Comparison of ENCODE assay signal across 25 cellular contexts in the genomic region with DNA sequence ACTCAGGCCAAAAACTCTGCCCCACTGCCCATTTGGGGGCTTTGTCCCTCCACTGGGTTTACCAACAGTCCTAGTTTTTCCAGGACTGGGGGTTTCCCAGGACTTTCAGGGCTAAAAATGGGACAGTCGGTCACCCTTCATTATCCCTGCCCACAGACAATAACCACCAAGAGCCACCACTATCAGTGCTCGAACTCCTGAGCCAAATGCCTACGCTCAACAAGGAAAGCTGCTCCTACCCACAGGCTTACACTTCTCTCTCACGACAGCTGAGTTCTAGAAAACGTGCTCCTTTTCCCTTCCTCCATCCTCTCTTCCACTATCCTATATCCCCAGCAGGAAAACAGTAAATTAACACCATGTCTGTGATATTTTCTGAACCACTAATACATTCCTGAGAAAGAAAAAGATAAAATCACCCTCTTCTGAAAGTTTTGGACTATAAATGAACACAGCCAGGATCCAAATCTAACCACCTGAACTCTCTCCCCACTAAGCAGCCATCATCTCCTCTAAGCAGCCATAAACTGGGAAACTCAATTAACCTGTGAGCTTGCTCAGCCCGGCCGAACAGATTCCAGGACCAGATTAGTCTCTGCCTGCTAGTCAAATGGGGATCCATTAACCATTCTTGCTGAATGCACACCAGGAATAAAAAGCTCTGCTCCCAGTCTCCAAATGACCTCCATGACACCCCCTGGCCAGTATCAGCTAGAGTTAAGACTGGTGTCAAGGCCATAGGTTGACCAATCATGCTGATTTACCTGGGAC. TPM values are rescaled to one million over a fixed set of nuclear protein-coding genes. Genes with fewer than 3 reads are reported as not detected.
DNase-seq lines count a peak whose midpoint lies in the region; ATAC-seq and TF ChIP-seq lines count a peak whose summit lies in the region.
"Had no signal": no experiment of that assay in that cellular context is flagged by ENCODE, and none has a peak within 500 bp of the region (broad histone marks: within the 10 kb centered on the region; RNA-seq: fewer than 3 reads in every experiment).

No MANE protein-coding gene starts in this region.

- H3K9me3 ChIP-seq in T-helper 17 cell (ENCODE audit: control insufficient read depth, low read length, poor library complexity, severe bottlenecking), result no peaks in the 10 kb centered on the region
- H3K9me3 ChIP-seq: ascending aorta, esophagus squamous epithelium, ovary, transverse colon had no signal

- no peak for DNase-seq in activated naive CD8-positive, alpha-beta T cell treated with anti-CD3 and anti-CD28 coated beads, Interleukin-2, amount 10 ng/mL, durations not matched to agents 7 days and 5 days
- DNase-seq in activated naive CD8-positive, alpha-beta T cell treated with anti-CD3 and anti-CD28 coated beads for 36 hours, result no peak
- DNase-seq in T-helper 17 cell, result no peak
- peak; percentile 73 for DNase-seq in myocyte (ENCODE audit: low read depth)
- no peak for DNase-seq in AG08395 (ENCODE audit: low spot score)
- no peak for DNase-seq in foreskin fibroblast
- DNase-seq: activated gamma-delta T cell; activated T-cell treated with anti-CD3 and anti-CD28 coated beads for 4 hours; esophagus squamous epithelium; GM23248; HFFc6; naive B cell; NCI-H1417; NCI-H2029 treated with DMSO at 0.1 percent for 48 hours; NCI-H526 treated with DMSO at 0.1 percent for 48 hours; ovary; SIG-M5; stimulated activated CD4-positive, alpha-beta T cell treated with anti-CD3 and anti-CD28 coated beads, Interleukin-1b, Interleukin-23, amount 100 ng/mL, for 48 hours; stimulated activated CD8-positive, alpha-beta memory T cell treated with anti-CD3 and anti-CD28 coated beads, Interleukin-4, amount 100 ng/mL, for 48 hours; transverse colon had no signal

- no peak overlapping the region for H3K4me3 ChIP-seq in foreskin fibroblast (ENCODE audit: low read depth in 1 of 2, low read length in 2 of 2)
- H3K4me3 ChIP-seq: ascending aorta, esophagus squamous epithelium, GM12878, GM23248, ovary, transverse colon had no signal

- POLR2A ChIA-PET in activated naive CD8-positive, alpha-beta T cell treated with anti-CD3 and anti-CD28 coated beads, Interleukin-2, amount 10 ng/mL, durations not matched to agents 7 days and 5 days (lab: Charles Lee), result interaction anchor here (1.4 to 2.6 kb wide), 3 partner anchors 28 to 61 kb away, joined by 3 to 20 read pairs (median 4); a partner anchor contains a TSS

- peak overlapping the region; percentile 2 for H3K27ac Mint-ChIP-seq in activated naive CD8-positive, alpha-beta T cell treated with anti-CD3 and anti-CD28 coated beads, Interleukin-2, amount 10 ng/mL, durations not matched to agents 7 days and 5 days
- no peak overlapping the region for H3K27ac Mint-ChIP-seq in activated naive CD8-positive, alpha-beta T cell treated with anti-CD3 and anti-CD28 coated beads for 36 hours
- peak overlapping the region; percentile 0 for H3K27ac Mint-ChIP-seq in T-helper 17 cell
- H3K27ac Mint-ChIP-seq: HFFc6 had no signal

- peaks cover 40% of the 10 kb centered on the region for H3K36me3 Mint-ChIP-seq in activated naive CD8-positive, alpha-beta T cell treated with anti-CD3 and anti-CD28 coated beads, Interleukin-2, amount 10 ng/mL, durations not matched to agents 7 days and 5 days
- peaks cover 36% of the 10 kb centered on the region for H3K36me3 Mint-ChIP-seq in activated naive CD8-positive, alpha-beta T cell treated with anti-CD3 and anti-CD28 coated beads for 36 hours
- peaks cover 27% of the 10 kb centered on the region for H3K36me3 Mint-ChIP-seq in T-helper 17 cell (ENCODE audit: low read depth)

- TF ChIP-seq CTCF in foreskin fibroblast (IDR thresholded peaks at IDR 0.05; ENCODE audit: low read depth, low read length), result no peak

- no peak overlapping the region for H3K4me3 Mint-ChIP-seq in activated naive CD8-positive, alpha-beta T cell treated with anti-CD3 and anti-CD28 coated beads, Interleukin-2, amount 10 ng/mL, durations not matched to agents 7 days and 5 days
- no peak overlapping the region for H3K4me3 Mint-ChIP-seq in activated naive CD8-positive, alpha-beta T cell treated with anti-CD3 and anti-CD28 coated beads for 36 hours
- no peak overlapping the region for H3K4me3 Mint-ChIP-seq in T-helper 17 cell
- H3K4me3 Mint-ChIP-seq: HFFc6 had no signal

- no peaks in the 10 kb centered on the region for H3K9me3 Mint-ChIP-seq in activated naive CD8-positive, alpha-beta T cell treated with anti-CD3 and anti-CD28 coated beads, Interleukin-2, amount 10 ng/mL, durations not matched to agents 7 days and 5 days
- peaks cover 3% of the 10 kb centered on the region for H3K9me3 Mint-ChIP-seq in activated naive CD8-positive, alpha-beta T cell treated with anti-CD3 and anti-CD28 coated beads for 36 hours
- H3K9me3 Mint-ChIP-seq: HFFc6 had no signal

- H3K27me3 Mint-ChIP-seq in activated naive CD8-positive, alpha-beta T cell treated with anti-CD3 and anti-CD28 coated beads, Interleukin-2, amount 10 ng/mL, durations not matched to agents 7 days and 5 days, result no peaks in the 10 kb centered on the region
- no peaks in the 10 kb centered on the region for H3K27me3 Mint-ChIP-seq in activated naive CD8-positive, alpha-beta T cell treated with anti-CD3 and anti-CD28 coated beads for 36 hours
- H3K27me3 Mint-ChIP-seq in T-helper 17 cell, result no peaks in the 10 kb centered on the region
- H3K27me3 Mint-ChIP-seq: naive B cell had no signal

- ATAC-seq in activated naive CD8-positive, alpha-beta T cell treated with anti-CD3 and anti-CD28 coated beads, Interleukin-2, amount 10 ng/mL, durations not matched to agents 7 days and 5 days (ENCODE audit: low read depth), result no peak
- ATAC-seq in T-helper 17 cell (no peak), GM18498 (IDR thresholded peaks at IDR 0.05; ENCODE audit: unreplicated experiment) (no peak)
- ATAC-seq: activated CD4-positive, CD25-positive, alpha-beta regulatory T cell treated with anti-CD3 and anti-CD28 coated beads, Interleukin-2, amount 50 U/mL, for 24 hours; GM12878; Panc1 had no signal

- H3K4me1 Mint-ChIP-seq in activated naive CD8-positive, alpha-beta T cell treated with anti-CD3 and anti-CD28 coated beads, Interleukin-2, amount 10 ng/mL, durations not matched to agents 7 days and 5 days, result peaks cover 25% of the 10 kb centered on the region
- H3K4me1 Mint-ChIP-seq in activated naive CD8-positive, alpha-beta T cell treated with anti-CD3 and anti-CD28 coated beads for 36 hours, result peaks cover 37% of the 10 kb centered on the region
- H3K4me1 Mint-ChIP-seq in T-helper 17 cell, result peaks cover 38% of the 10 kb centered on the region

RNA-seq across cellular contexts. Expression of a gene that starts 41.8 kb away (rescaled TPM):
- total RNA-seq in activated naive CD8-positive, alpha-beta T cell treated with anti-CD3 and anti-CD28 coated beads, Interleukin-2, amount 10 ng/mL, durations not matched to agents 7 days and 5 days, result 10 to 100 TPM; 16.3 to 21.2 TPM
- total RNA-seq in activated naive CD8-positive, alpha-beta T cell treated with anti-CD3 and anti-CD28 coated beads for 36 hours, result 10 to 100 TPM in 1 of 2 experiments, 1 to 10 TPM in 1; 9.2 to 10.8 TPM
- total RNA-seq in T-helper 17 cell (10 to 100 TPM; 17.5 to 24.6 TPM), myocyte (1.2 and 1.4 TPM in 2 replicates)
- polyA plus RNA-seq in myocyte (2012), result 1.1 TPM
